1 cellular context compared by ENCODE assay signal in genomic region chr2:173090291-173090877, GRCh38.
A peak's percentile ranks its signal among the peaks of the same experiment; 100 is the strongest.
TF ChIP-seq lines count a peak whose summit lies in the region.

No MANE protein-coding gene starts in this region.

TF ChIP-seq in IMR-90, 13 proteins besides CTCF, POLR2A, EP300 and RAD21 (continued from another document):
- TF ChIP-seq CEBPB (IDR thresholded peaks at IDR 0.05; ENCODE audit: low read depth, low read length), result peak; percentile 21; the same call in 1 of the 2 replicates
- no peak for TF ChIP-seq ELK1 (IDR thresholded peaks at IDR 0.05; ENCODE audit: borderline replicate concordance, low read depth, low read length)
- TF ChIP-seq MXI1 (IDR thresholded peaks at IDR 0.05; ENCODE audit: borderline replicate concordance, low read depth, low read length), result peak; percentile 92
- peak; percentile 46 for TF ChIP-seq RCOR1 (IDR thresholded peaks at IDR 0.05; ENCODE audit: insufficient replicate concordance, low read length)
- TF ChIP-seq, protein P1, sequence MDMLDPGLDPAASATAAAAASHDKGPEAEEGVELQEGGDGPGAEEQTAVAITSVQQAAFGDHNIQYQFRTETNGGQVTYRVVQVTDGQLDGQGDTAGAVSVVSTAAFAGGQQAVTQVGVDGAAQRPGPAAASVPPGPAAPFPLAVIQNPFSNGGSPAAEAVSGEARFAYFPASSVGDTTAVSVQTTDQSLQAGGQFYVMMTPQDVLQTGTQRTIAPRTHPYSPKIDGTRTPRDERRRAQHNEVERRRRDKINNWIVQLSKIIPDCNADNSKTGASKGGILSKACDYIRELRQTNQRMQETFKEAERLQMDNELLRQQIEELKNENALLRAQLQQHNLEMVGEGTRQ (IDR thresholded peaks at IDR 0.05; ENCODE audit: low read depth, low read length), result no peak
- TF ChIP-seq BHLHE40 (IDR thresholded peaks at IDR 0.05; ENCODE audit: low read depth, low read length), result no peak
- no peak for TF ChIP-seq MAFK (IDR thresholded peaks at IDR 0.05; ENCODE audit: low read depth, low read length)
